In the genomic region with DNA sequence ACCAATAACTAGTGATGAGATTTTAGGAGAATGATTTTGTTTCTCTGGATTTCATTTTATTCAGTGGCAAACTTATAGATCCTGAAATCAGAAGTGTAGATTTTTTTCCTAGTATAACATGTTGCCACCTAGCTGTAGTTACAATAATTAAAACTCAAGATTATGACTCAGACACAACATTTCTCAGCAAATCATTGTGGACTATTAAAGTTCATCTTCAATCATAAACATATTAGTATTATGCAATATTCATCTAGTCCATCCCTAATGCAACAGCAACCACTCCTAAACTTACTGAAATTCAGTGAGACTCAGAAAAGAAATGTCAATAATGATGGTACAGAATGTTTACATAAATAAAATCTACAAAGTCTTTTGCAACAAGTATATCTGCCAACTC, we compare ENCODE assay signal across 1 cellular context.
TF ChIP-seq lines count a peak whose summit lies in the region.

No MANE protein-coding gene starts in this region.

TF ChIP-seq in GM12878, 131 proteins besides CTCF, POLR2A, EP300 and RAD21 (continued from another document):
- TF ChIP-seq, protein P1, sequence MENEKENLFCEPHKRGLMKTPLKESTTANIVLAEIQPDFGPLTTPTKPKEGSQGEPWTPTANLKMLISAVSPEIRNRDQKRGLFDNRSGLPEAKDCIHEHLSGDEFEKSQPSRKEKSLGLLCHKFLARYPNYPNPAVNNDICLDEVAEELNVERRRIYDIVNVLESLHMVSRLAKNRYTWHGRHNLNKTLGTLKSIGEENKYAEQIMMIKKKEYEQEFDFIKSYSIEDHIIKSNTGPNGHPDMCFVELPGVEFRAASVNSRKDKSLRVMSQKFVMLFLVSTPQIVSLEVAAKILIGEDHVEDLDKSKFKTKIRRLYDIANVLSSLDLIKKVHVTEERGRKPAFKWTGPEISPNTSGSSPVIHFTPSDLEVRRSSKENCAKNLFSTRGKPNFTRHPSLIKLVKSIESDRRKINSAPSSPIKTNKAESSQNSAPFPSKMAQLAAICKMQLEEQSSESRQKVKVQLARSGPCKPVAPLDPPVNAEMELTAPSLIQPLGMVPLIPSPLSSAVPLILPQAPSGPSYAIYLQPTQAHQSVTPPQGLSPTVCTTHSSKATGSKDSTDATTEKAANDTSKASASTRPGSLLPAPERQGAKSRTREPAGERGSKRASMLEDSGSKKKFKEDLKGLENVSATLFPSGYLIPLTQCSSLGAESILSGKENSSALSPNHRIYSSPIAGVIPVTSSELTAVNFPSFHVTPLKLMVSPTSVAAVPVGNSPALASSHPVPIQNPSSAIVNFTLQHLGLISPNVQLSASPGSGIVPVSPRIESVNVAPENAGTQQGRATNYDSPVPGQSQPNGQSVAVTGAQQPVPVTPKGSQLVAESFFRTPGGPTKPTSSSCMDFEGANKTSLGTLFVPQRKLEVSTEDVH (IDR thresholded peaks at IDR 0.05; ENCODE audit: low read depth, partially characterized antibody), result no peak
- TF ChIP-seq TCF7 (IDR thresholded peaks at IDR 0.05; ENCODE audit: borderline replicate concordance), result no peak
- TF ChIP-seq LARP7 (IDR thresholded peaks at IDR 0.05), result no peak
